ENCODE assay signal across 9 cellular contexts in genomic region chr22:31272522-31273446, GRCh38. TPM values are rescaled to one million over a fixed set of nuclear protein-coding genes. Genes with fewer than 3 reads are reported as not detected.
A peak's percentile ranks its signal among the peaks of the same experiment; 100 is the strongest.
DNase-seq lines count a peak whose midpoint lies in the region; ATAC-seq, FAIRE-seq and TF ChIP-seq lines count a peak whose summit lies in the region.
"Had no signal": no experiment of that assay in that cellular context is flagged by ENCODE, and none has a peak within 500 bp of the region (broad histone marks: within the 10 kb centered on the region; RNA-seq: fewer than 3 reads in every experiment).

No MANE protein-coding gene starts in this region.

- DNase-seq in NCI-H1417 (lab: John Stamatoyannopoulos, UW) (peak; percentile 7 to 61 (median 11)), NCI-H1417 treated with DMSO at 0.1 percent for 48 hours (lab: John Stamatoyannopoulos, UW) (no peak), M059J (ENCODE audit: low read depth) (peak; percentile 65), T1000 (lab: John Stamatoyannopoulos, UW) (peak; percentile 52), cardiac fibroblast (ENCODE audit: low read depth in 2 of 2) (peak; percentile 78 to 80), keratinocyte (ENCODE audit: low read depth, low spot score) (no peak)
- DNase-seq in stimulated activated naive B cell treated with anti-CD40 and anti-IgM and Interleukin-4, amounts not matched to agents 10 μg/mL and 1 μg/mL and 100 μg/mL, for 72 hours, result peak; percentile 20

- no peak overlapping the region for H3K4me2 ChIP-seq in keratinocyte (ENCODE audit: control insufficient read depth, extremely low read depth, insufficient read depth, low read depth, low read length)
- H3K4me2 ChIP-seq: BLaER1 had no signal

- H2AFZ ChIP-seq in keratinocyte (ENCODE audit: control insufficient read depth, low read length), result no peak overlapping the region

- peak overlapping the region; percentile 4 for H3K27ac ChIP-seq in keratinocyte (ENCODE audit: control insufficient read depth, insufficient read depth, low read length)
- H3K27ac ChIP-seq: BLaER1 had no signal

- H3K4me1 Mint-ChIP-seq in stimulated activated naive B cell treated with anti-CD40 and anti-IgM and Interleukin-4, amounts not matched to agents 10 μg/mL and 1 μg/mL and 100 μg/mL, for 72 hours, result no peaks in the 10 kb centered on the region

- TF ChIP-seq CTCF in cardiac fibroblast (IDR thresholded peaks at IDR 0.05; ENCODE audit: low read depth, low read length) (peak; percentile 78), keratinocyte (optimal IDR thresholded peaks at IDR 0.05 in 1 of 3, IDR thresholded peaks at IDR 0.05 in 1 of 3, conservative IDR thresholded peaks at IDR 0.05 in 1 of 3; ENCODE audit: extremely low read depth in 1 of 3, insufficient read depth in 2 of 3, low read length in 3 of 3) (peak; percentile 60 to 75 (median 73))

- no peaks in the 10 kb centered on the region for H3K79me2 ChIP-seq in keratinocyte (ENCODE audit: control insufficient read depth, insufficient read depth, low read length)

- dilution Hi-C loops in keratinocyte (cut with MboI; ENCODE audit: extremely low pct_ligation_motif_present, low sequenced_read_pairs), result no loop called here

- H3K36me3 Mint-ChIP-seq in stimulated activated naive B cell treated with anti-CD40 and anti-IgM and Interleukin-4, amounts not matched to agents 10 μg/mL and 1 μg/mL and 100 μg/mL, for 72 hours, result peaks cover 21 to 32% of the 10 kb centered on the region in 2 donors

- peak; percentile 95 for FAIRE-seq in keratinocyte (lab: Jason Lieb, UNC)

- no peaks in the 10 kb centered on the region for H3K27me3 Mint-ChIP-seq in stimulated activated naive B cell treated with anti-CD40 and anti-IgM and Interleukin-4, amounts not matched to agents 10 μg/mL and 1 μg/mL and 100 μg/mL, for 72 hours

- peak; percentile 80 to 85 for ATAC-seq in stimulated activated naive B cell treated with anti-CD40 and anti-IgM and Interleukin-4, amounts not matched to agents 10 μg/mL and 1 μg/mL and 100 μg/mL, for 72 hours (replicated peaks)
- ATAC-seq in HG03045 (IDR thresholded peaks at IDR 0.05; ENCODE audit: unreplicated experiment), result no peak

- H3K9me3 Mint-ChIP-seq in stimulated activated naive B cell treated with anti-CD40 and anti-IgM and Interleukin-4, amounts not matched to agents 10 μg/mL and 1 μg/mL and 100 μg/mL, for 72 hours, result no peaks in the 10 kb centered on the region

- no peak overlapping the region for H3K27ac Mint-ChIP-seq in stimulated activated naive B cell treated with anti-CD40 and anti-IgM and Interleukin-4, amounts not matched to agents 10 μg/mL and 1 μg/mL and 100 μg/mL, for 72 hours

- H3K4me3 ChIP-seq in cardiac fibroblast (replicated peaks in 1 of 2; ENCODE audit: low read depth in 2 of 2, low read length in 2 of 2) (no peak overlapping the region), keratinocyte (ENCODE audit: control insufficient read depth in 2 of 3, extremely low read depth in 1 of 3, insufficient read depth in 2 of 3, low read depth in 1 of 3, low read length in 3 of 3) (no peak overlapping the region)
- H3K4me3 ChIP-seq: BLaER1 had no signal

- no peak overlapping the region for H3K9ac ChIP-seq in keratinocyte (ENCODE audit: control insufficient read depth, extremely low read depth, insufficient read depth, low read length)
- H3K9ac ChIP-seq: BLaER1 had no signal

- H3K9me3 ChIP-seq in keratinocyte (ENCODE audit: control insufficient read depth, low read depth, low read length), result no peaks in the 10 kb centered on the region
- H3K9me3 ChIP-seq: BLaER1 had no signal

- peaks cover 50 to 57% of the 10 kb centered on the region in 2 experiments for H3K36me3 ChIP-seq in keratinocyte (ENCODE audit: control insufficient read depth in 2 of 2, extremely low read depth in 1 of 2, insufficient read depth in 2 of 2, low read length in 2 of 2)

- H3K4me3 Mint-ChIP-seq in stimulated activated naive B cell treated with anti-CD40 and anti-IgM and Interleukin-4, amounts not matched to agents 10 μg/mL and 1 μg/mL and 100 μg/mL, for 72 hours, result no peak overlapping the region

- no peaks in the 10 kb centered on the region for H3K27me3 ChIP-seq in keratinocyte (ENCODE audit: control insufficient read depth, extremely low read depth, insufficient read depth, low read length)
- H3K27me3 ChIP-seq: BLaER1 had no signal

- no peaks in the 10 kb centered on the region for H3K4me1 ChIP-seq in keratinocyte (ENCODE audit: control insufficient read depth, extremely low read depth, insufficient read depth, low read length)
- H3K4me1 ChIP-seq: BLaER1 had no signal

- H3K9me1 ChIP-seq in keratinocyte (ENCODE audit: control insufficient read depth, extremely low read depth, insufficient read depth, low read length), result no peaks in the 10 kb centered on the region

- H4K20me1 ChIP-seq in keratinocyte (ENCODE audit: control insufficient read depth, extremely low read depth, insufficient read depth, low read length), result peaks cover 4% of the 10 kb centered on the region
- H4K20me1 ChIP-seq: BLaER1 had no signal

RNA-seq across cellular contexts. Expression of gene PIK3IP1, which starts 19.5 kb away (rescaled TPM):
- total RNA-seq in M059J (2014; rRNA removed; shearing (Covaris generic)), result 1.0 and 1.9 TPM in 2 replicates
- polyA plus RNA-seq in keratinocyte, result 13.3 to 25.6 TPM (median 13.9 TPM) in 3 replicates
- polyA plus RNA-seq in keratinocyte (2011; ENCODE audit: low read depth), result 26.2 TPM
- polyA plus RNA-seq in keratinocyte (2011; cell fraction: cytosol; rRNA removed), result 7.2 and 9.9 TPM in 2 replicates
- polyA plus RNA-seq in keratinocyte (2011; cell fraction: nucleus; rRNA removed), result 33.1 and 36.3 TPM in 2 replicates
- polyA plus RNA-seq in keratinocyte (2012; ENCODE audit: low replicate concordance), result 11.0 and 34.9 TPM in 2 replicates
- 6.2 to 25.4 TPM (median 10.1 TPM) in 3 replicates for polyA minus RNA-seq in keratinocyte
- 22.3 TPM for polyA minus RNA-seq in keratinocyte (2011; cell fraction: cytosol; rRNA and poly(A)+ RNA removed)
- 37.1 and 42.4 TPM in 2 replicates for polyA minus RNA-seq in keratinocyte (2011; cell fraction: nucleus; rRNA and poly(A)+ RNA removed)

Comparison
In these comparisons a context has a peak if more than half of its experiments do, and no peak if none do; other contexts are left out.
1. DNase-seq: peak in NCI-H1417 (3 of 3), M059J (single experiment), T1000 (single experiment), cardiac fibroblast (2 of 2) and stimulated activated naive B cell treated with anti-CD40 and anti-IgM and Interleukin-4, amounts not matched to agents 10 μg/mL and 1 μg/mL and 100 μg/mL, for 72 hours (single experiment); none in NCI-H1417 treated with DMSO at 0.1 percent for 48 hours (single experiment) and keratinocyte (single experiment).